Comparison of ENCODE assay signal across 8 cellular contexts in the genomic region with DNA sequence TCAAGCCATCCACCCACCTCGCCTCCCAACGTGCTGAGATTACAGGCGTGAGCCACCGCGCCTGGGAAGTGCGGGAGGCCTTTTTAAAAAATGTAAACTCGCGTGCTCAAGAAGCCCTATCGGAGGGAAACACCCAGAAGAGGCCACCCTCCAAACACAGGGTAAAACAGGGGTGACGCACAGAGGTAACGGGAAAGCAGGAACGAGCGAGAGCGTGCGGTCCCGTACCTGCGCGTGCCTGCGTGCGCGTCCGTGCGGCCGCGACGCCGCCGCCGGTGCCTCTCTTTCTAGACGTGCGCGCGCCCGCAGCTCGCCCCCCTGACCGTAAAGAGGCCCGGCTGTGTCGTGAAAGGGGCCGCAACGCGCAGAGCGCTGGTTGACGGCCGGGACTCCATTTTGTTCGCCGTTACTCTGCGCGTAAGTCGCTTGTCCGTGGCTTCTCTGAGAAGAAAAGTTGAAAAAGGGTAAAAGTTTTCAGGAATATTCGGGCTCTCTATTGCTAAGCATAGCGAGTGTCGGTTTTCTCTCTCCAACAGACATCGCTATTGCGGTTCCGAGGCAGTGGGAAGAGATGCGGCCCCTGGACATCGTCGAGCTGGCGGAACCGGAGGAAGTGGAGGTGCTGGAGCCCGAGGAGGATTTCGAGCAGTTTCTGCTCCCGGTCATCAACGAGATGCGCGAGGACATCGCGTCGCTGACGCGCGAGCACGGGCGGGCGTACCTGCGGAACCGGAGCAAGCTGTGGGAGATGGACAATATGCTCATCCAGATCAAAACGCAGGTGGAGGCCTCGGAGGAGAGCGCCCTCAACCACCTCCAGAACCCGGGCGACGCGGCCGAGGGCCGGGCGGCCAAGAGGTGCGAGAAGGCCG. TPM values are rescaled to one million over a fixed set of nuclear protein-coding genes. Genes with fewer than 3 reads are reported as not detected.
DNase-seq lines count a peak whose midpoint lies in the region; ATAC-seq and TF ChIP-seq lines count a peak whose summit lies in the region.

A gene (plus strand): TSS at position 394 of the 872 bp plus-strand sequence. CDS start 178 bp downstream, at position 572.

- no peaks in the 10 kb centered on the region for H3K9me2 ChIP-seq in PC-3 (replicated peaks; ENCODE audit: low read length)

- H3K36me3 ChIP-seq in PC-3 (ENCODE audit: low read depth, low read length) (peaks cover 14% of the 10 kb centered on the region), mucosa of rectum (ENCODE audit: control insufficient read depth in 2 of 2, insufficient read depth in 2 of 2, low read length in 2 of 2) (peaks cover 11 to 15% of the 10 kb centered on the region in 2 donors)

- DNase-seq in DMS153 (lab: John Stamatoyannopoulos, UW) (peak; percentile 69), PC-3 (peak; percentile 90), activated T-cell treated with anti-CD3 and anti-CD28 coated beads for 48 hours (ENCODE audit: low read depth) (peak; percentile 93), erythroblast (lab: John Stamatoyannopoulos, UW) (peak; percentile 98)
- DNase-seq in Jurkat, Clone E6-1 (ENCODE audit: low read depth, low spot score) = peak; percentile 93
- DNase-seq in stimulated activated CD8-positive, alpha-beta memory T cell treated with anti-CD3 and anti-CD28 coated beads, Interleukin-4, amount 100 ng/mL, for 4 hours (ENCODE audit: low read depth in 2 of 2, low spot score in 1 of 2) = peak; percentile 87 to 89

- peak within 1 kb of the TSS; percentile 93 for H3K4me2 ChIP-seq in PC-3 (ENCODE audit: low read length)

- peak; percentile 82 for ATAC-seq in GM21619 (IDR thresholded peaks at IDR 0.05; ENCODE audit: unreplicated experiment)
- peak; percentile 87 for ATAC-seq in PC-3

- CTCF ChIA-PET in PC-3 (lab: Charles Lee) = no interaction called here

- TSS peak; percentile 84 for BruUV-seq in PC-3 (replicated peaks; lab: Mats Ljungman, UMichigan)

- H3K4me1 ChIP-seq in PC-3 (ENCODE audit: insufficient read depth, low read length) = peaks cover 7% of the 10 kb centered on the region; the same call in 1 of the 2 replicates
- H3K4me1 ChIP-seq in mucosa of rectum (ENCODE audit: control insufficient read depth in 2 of 2, insufficient read depth in 2 of 2, low read length in 2 of 2) = peaks cover 13 to 20% of the 10 kb centered on the region in 2 donors

- TF ChIP-seq CTCF in PC-3 (conservative IDR thresholded peaks at IDR 0.05; ENCODE audit: low read depth, low read length) = no peak

- intact Hi-C loops in PC-3 (cut with micrococcal nuclease) = no loop called here

- peak within 1 kb of the TSS; percentile 76 for H3K4me3 ChIP-seq in Jurkat, Clone E6-1 (ENCODE audit: low read length)
- peak within 1 kb of the TSS; percentile 88 for H3K4me3 ChIP-seq in PC-3 (ENCODE audit: low read length)
- H3K4me3 ChIP-seq in mucosa of rectum (ENCODE audit: low read length in 2 of 2) = peak within 1 kb of the TSS; percentile 88 to 97

- no peaks in the 10 kb centered on the region for H3K27me3 ChIP-seq in PC-3 (ENCODE audit: low read length)
- no peaks in the 10 kb centered on the region for H3K27me3 ChIP-seq in mucosa of rectum (ENCODE audit: control insufficient read depth in 2 of 2, insufficient read depth in 2 of 2, low read length in 2 of 2)

- peak within 1 kb of the TSS; percentile 71 for H3K27ac ChIP-seq in PC-3 (ENCODE audit: low read length)
- peak within 1 kb of the TSS; percentile 96 to 98 for H3K27ac ChIP-seq in mucosa of rectum (ENCODE audit: low read depth in 2 of 2, low read length in 2 of 2)

- no peaks in the 10 kb centered on the region for H3F3A ChIP-seq in PC-3 (ENCODE audit: low read length, unreplicated experiment)

- TF ChIP-seq POLR2A in erythroblast (IDR thresholded peaks at IDR 0.05; ENCODE audit: low read length) = peak; percentile 97

- POLR2A ChIA-PET in PC-3 (lab: Charles Lee; ENCODE audit: unreplicated experiment) = interaction anchor here (0.6 to 0.7 kb wide), 3 partner anchors 34 to 403 kb away, joined by 3 to 4 read pairs (median 4); a partner anchor contains a TSS

- H2AFZ ChIP-seq in PC-3 (ENCODE audit: low read length) = peak within 1 kb of the TSS; percentile 79

- peaks cover 28% of the 10 kb centered on the region for H3K79me2 ChIP-seq in PC-3 (ENCODE audit: low read length)

- no peaks in the 10 kb centered on the region for H3K9me3 ChIP-seq in PC-3 (ENCODE audit: low read length)
- H3K9me3 ChIP-seq in mucosa of rectum (ENCODE audit: control insufficient read depth in 2 of 2, low read length in 2 of 2) = no peaks in the 10 kb centered on the region

- H4K20me1 ChIP-seq in PC-3 (ENCODE audit: low read length) = peaks cover 22% of the 10 kb centered on the region

- H3K9ac ChIP-seq in PC-3 (ENCODE audit: low read length) (peak within 1 kb of the TSS; percentile 93), mucosa of rectum (ENCODE audit: low read depth in 1 of 2, low read length in 2 of 2) (peak within 1 kb of the TSS; percentile 90 to 98)

RNA-seq across cellular contexts. Expression of the gene that starts here (rescaled TPM):
- polyA plus RNA-seq in Jurkat, Clone E6-1 (2012; ENCODE audit: insufficient read depth, insufficient read length) = 228 TPM
- 122 and 200 TPM in 2 replicates for total RNA-seq in PC-3 (2014; rRNA removed)

Comparison
In these comparisons a context has a peak if more than half of its experiments do, and no peak if none do; other contexts are left out.
1. Peak in every context shown above with its lines: DNase-seq, ATAC-seq, H3K4me3 ChIP-seq and H3K27ac ChIP-seq.